ENCODE assay signal across 8 cellular contexts in the genomic region with DNA sequence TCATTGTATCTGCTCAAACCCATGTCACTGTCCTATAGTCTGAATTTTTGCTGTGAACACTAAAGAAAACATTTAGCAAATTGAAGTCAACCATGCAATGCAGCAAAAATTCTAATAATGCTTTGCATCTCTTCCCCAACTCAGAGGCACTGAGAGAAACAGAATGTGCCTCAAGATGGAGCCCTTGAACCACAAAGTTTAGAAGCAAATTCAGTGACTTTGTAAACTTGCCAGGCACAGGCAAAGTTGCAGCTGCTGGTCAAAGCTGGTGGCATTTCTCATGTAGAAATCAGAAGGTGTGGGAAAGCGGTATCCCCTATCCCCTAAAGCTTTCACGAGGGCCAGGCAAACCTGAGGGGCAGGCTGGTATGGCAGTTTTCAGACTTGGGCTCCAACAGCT.
DNase-seq lines count a peak whose midpoint lies in the region; ATAC-seq, FAIRE-seq and TF ChIP-seq lines count a peak whose summit lies in the region.

No MANE protein-coding gene starts in this region.

- H3K4me2 ChIP-seq in OCI-LY3 (ENCODE audit: low read length) (no peak overlapping the region), endothelial cell of umbilical vein (ENCODE audit: insufficient read depth, low read length) (no peak overlapping the region)

- FAIRE-seq in endothelial cell of umbilical vein (lab: Jason Lieb, UNC): peak; percentile 98

- TF ChIP-seq POLR2A in endothelial cell of umbilical vein (IDR thresholded peaks at IDR 0.05; ENCODE audit: low read depth, low read length): no peak

- H4K20me1 ChIP-seq in OCI-LY3 (ENCODE audit: insufficient read depth, low read length) (no peaks in the 10 kb centered on the region), endothelial cell of umbilical vein (replicated peaks; ENCODE audit: control insufficient read depth, extremely low read depth, insufficient read depth, low read length) (no peaks in the 10 kb centered on the region)

- dilution Hi-C loops in endothelial cell of umbilical vein (cut with MboI; ENCODE audit: extremely low pct_ligation_motif_present, low sequenced_read_pairs): no loop called here

- BruUV-seq in endothelial cell of umbilical vein (replicated peaks; lab: Mats Ljungman, UMichigan): no TSS peak

- H3K9me3 ChIP-seq in OCI-LY3 (ENCODE audit: insufficient read depth, low read length): no peaks in the 10 kb centered on the region
- H3K9me3 ChIP-seq in endothelial cell of umbilical vein (replicated peaks; ENCODE audit: control insufficient read depth, insufficient read depth, low read length): no peaks in the 10 kb centered on the region
- no peaks in the 10 kb centered on the region for H3K9me3 ChIP-seq in mucosa of descending colon

- no peak overlapping the region for H3K4me3 ChIP-seq in OCI-LY3 (ENCODE audit: low read length)
- H3K4me3 ChIP-seq in endothelial cell of umbilical vein (replicated peaks in 1 of 3; ENCODE audit: insufficient read depth in 1 of 3, low read depth in 1 of 3, low read length in 3 of 3): no peak overlapping the region
- H3K4me3 ChIP-seq in mucosa of descending colon: no peak overlapping the region

- ATAC-seq in mucosa of descending colon (peak; percentile 66), GM18909 (IDR thresholded peaks at IDR 0.05; ENCODE audit: poor library complexity, unreplicated experiment) (no peak)

- H3K9ac ChIP-seq in OCI-LY3 (ENCODE audit: low read length): no peak overlapping the region
- peak overlapping the region; percentile 24 for H3K9ac ChIP-seq in endothelial cell of umbilical vein (replicated peaks; ENCODE audit: extremely low read depth, insufficient read depth, low read length)

- no peaks in the 10 kb centered on the region for H3K9me1 ChIP-seq in endothelial cell of umbilical vein (replicated peaks; ENCODE audit: control insufficient read depth, extremely low read depth, insufficient read depth, low read length)

- no peaks in the 10 kb centered on the region for H3K27me3 ChIP-seq in OCI-LY3 (ENCODE audit: low read depth, low read length)
- H3K27me3 ChIP-seq in endothelial cell of umbilical vein (ENCODE audit: control insufficient read depth in 2 of 2, insufficient read depth in 2 of 2, low read length in 2 of 2): no peaks in the 10 kb centered on the region

- CTCF ChIA-PET in endothelial cell of umbilical vein (lab: Charles Lee): interaction anchor here (0.9 to 3.6 kb wide), 22 partner anchors 10 to 1086 kb away, joined by 3 to 32 read pairs (median 6); no protein-coding TSS in a partner anchor

- H3K36me3 ChIP-seq in OCI-LY3 (replicated peaks; ENCODE audit: low read depth, low read length) (no peaks in the 10 kb centered on the region), endothelial cell of umbilical vein (ENCODE audit: control insufficient read depth in 2 of 2, extremely low read depth in 1 of 2, insufficient read depth in 2 of 2, low read length in 2 of 2) (no peaks in the 10 kb centered on the region), mucosa of descending colon (ENCODE audit: low read depth) (no peaks in the 10 kb centered on the region)

- no peaks in the 10 kb centered on the region for H3K79me2 ChIP-seq in OCI-LY3 (ENCODE audit: low read length)
- no peaks in the 10 kb centered on the region for H3K79me2 ChIP-seq in endothelial cell of umbilical vein (ENCODE audit: control insufficient read depth, insufficient read depth, low read length)

- H3K4me1 ChIP-seq in OCI-LY3 (ENCODE audit: low read length) (no peaks in the 10 kb centered on the region), endothelial cell of umbilical vein (ENCODE audit: control insufficient read depth, extremely low read depth, insufficient read depth, low read length) (peaks cover 3% of the 10 kb centered on the region), mucosa of descending colon (ENCODE audit: low read depth) (no peaks in the 10 kb centered on the region)

- H2AFZ ChIP-seq in OCI-LY3 (ENCODE audit: low read depth, low read length) (no peak overlapping the region), endothelial cell of umbilical vein (ENCODE audit: low read depth, low read length) (no peak overlapping the region)

- TF ChIP-seq CTCF in OCI-LY3 (IDR thresholded peaks at IDR 0.05; ENCODE audit: low read depth, low read length) (peak; percentile 54), endothelial cell of umbilical vein (IDR thresholded peaks at IDR 0.05; ENCODE audit: extremely low read depth in 1 of 2, insufficient read depth in 1 of 2, low read depth in 1 of 2, low read length in 2 of 2) (peak; percentile 37 to 45), mucosa of descending colon (IDR thresholded peaks at IDR 0.05) (no peak)

- intact Hi-C loops in endothelial cell of umbilical vein (cut with micrococcal nuclease) (loop anchor here (1.0 to 10.0 kb wide), 10 partner anchors 125 to 1085 kb away; no protein-coding TSS in a partner anchor), mucosa of descending colon (cut with DNase I, micrococcal nuclease) (no loop called here)

- H3K27ac ChIP-seq in OCI-LY3 (ENCODE audit: low read length): no peak overlapping the region
- peak overlapping the region; percentile 10 for H3K27ac ChIP-seq in endothelial cell of umbilical vein (ENCODE audit: insufficient read depth, low read depth, low read length)

- DNase-seq in NCI-H82 (lab: John Stamatoyannopoulos, UW) (peak; percentile 2), NCI-H82 treated with DMSO at 0.1 percent for 48 hours (lab: John Stamatoyannopoulos, UW; ENCODE audit: unreplicated experiment) (no peak), endothelial cell of umbilical vein (ENCODE audit: low read depth, low spot score) (peak; percentile 67), mucosa of descending colon (peak in 1 of 3 donors; percentile 68), NCI-H2227 treated with DMSO at 0.1 percent for 48 hours (lab: John Stamatoyannopoulos, UW) (no peak)
- DNase-seq in stimulated activated CD8-positive, alpha-beta memory T cell treated with anti-CD3 and anti-CD28 coated beads, Interleukin-4, amount 100 ng/mL, for 48 hours: no peak

- POLR2A ChIA-PET in endothelial cell of umbilical vein (lab: Charles Lee): no interaction called here

TF ChIP-seq in endothelial cell of umbilical vein, 7 proteins besides CTCF, POLR2A, EP300 and RAD21:
- TF ChIP-seq, protein P1, sequence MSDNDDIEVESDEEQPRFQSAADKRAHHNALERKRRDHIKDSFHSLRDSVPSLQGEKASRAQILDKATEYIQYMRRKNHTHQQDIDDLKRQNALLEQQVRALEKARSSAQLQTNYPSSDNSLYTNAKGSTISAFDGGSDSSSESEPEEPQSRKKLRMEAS (IDR thresholded peaks at IDR 0.05; ENCODE audit: insufficient read depth, insufficient read length): no peak
- TF ChIP-seq MYC (IDR thresholded peaks at IDR 0.05; ENCODE audit: low read depth, low read length) (no peak), EZH2 (IDR thresholded peaks at IDR 0.05; ENCODE audit: borderline replicate concordance, low read depth, low read length, severe bottlenecking) (no peak), GATA2 (IDR thresholded peaks at IDR 0.05; ENCODE audit: insufficient read depth, insufficient read length, low read depth, low read length) (no peak)

Comparison
In these comparisons a context has a peak if more than half of its experiments do, and no peak if none do; other contexts are left out.
1. DNase-seq: peak in NCI-H82 (single experiment) and endothelial cell of umbilical vein (single experiment); none in NCI-H82 treated with DMSO at 0.1 percent for 48 hours (single experiment), NCI-H2227 treated with DMSO at 0.1 percent for 48 hours (single experiment) and stimulated activated CD8-positive, alpha-beta memory T cell treated with anti-CD3 and anti-CD28 coated beads, Interleukin-4, amount 100 ng/mL, for 48 hours (single experiment).